ENCODE assay signal across 18 cellular contexts in the genomic region with DNA sequence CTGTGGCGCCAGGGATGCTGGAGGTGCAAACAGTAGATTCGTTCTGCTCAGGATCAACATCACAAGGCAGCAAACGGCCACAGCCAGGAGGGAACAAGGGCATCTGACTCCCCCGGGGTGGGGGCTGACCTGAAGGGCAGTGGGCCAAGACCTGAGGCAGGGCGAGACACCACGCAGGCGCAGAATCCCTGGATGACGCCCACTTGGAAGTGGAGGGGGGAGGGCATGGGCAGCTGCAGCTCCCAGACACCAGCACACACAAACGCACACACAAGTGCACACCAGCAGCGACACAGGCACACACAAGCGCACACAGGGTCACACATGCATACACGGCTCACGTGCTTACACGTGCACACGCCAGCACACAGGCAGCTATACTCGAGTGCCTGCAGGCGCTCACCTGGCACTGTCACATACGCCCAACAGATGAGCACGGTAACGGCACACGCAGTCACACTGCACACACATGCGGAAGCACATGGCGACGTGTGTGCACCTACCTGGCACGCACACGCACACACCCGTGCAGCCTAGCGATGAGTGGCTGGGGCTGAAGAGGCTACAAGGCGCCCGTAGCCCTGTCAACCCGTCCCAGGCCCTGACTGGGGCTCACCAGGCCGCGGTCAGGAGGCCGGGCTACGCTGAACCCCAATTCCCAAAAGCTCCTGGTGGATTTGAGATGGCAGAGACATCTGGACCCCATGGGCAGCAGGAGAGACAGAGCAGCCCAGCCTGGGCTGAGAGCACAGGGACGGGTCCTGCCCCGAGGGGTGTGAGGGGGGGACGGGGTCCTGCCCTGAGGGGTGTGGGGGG. TPM values are rescaled to one million over a fixed set of nuclear protein-coding genes. Genes with fewer than 3 reads are reported as not detected.
DNase-seq lines count a peak whose midpoint lies in the region; ATAC-seq and TF ChIP-seq lines count a peak whose summit lies in the region.
"Had no signal": no experiment of that assay in that cellular context is flagged by ENCODE, and none has a peak within 500 bp of the region (broad histone marks: within the 10 kb centered on the region; RNA-seq: fewer than 3 reads in every experiment).

No MANE protein-coding gene starts in this region.

- H3K4me1 ChIP-seq in upper lobe of right lung = peaks cover 2% of the 10 kb centered on the region

- TF ChIP-seq CTCF in upper lobe of right lung (IDR thresholded peaks at IDR 0.05) = no peak

- intact Hi-C loops in cardiac septum (cut with DNase I) = no loop called here
- intact Hi-C loops in left cardiac atrium (cut with DNase I) = no loop called here
- intact Hi-C loops in upper lobe of right lung (cut with DNase I) = no loop called here

- H3K9me3 ChIP-seq in upper lobe of right lung = no peaks in the 10 kb centered on the region
- H3K9me3 ChIP-seq: ovary had no signal

- peak; percentile 71 for DNase-seq in cardiac septum (ENCODE audit: low spot score)
- DNase-seq in left cardiac atrium = no peak
- DNase-seq in NCI-H345 treated with DMSO at 0.1 percent for 48 hours (lab: John Stamatoyannopoulos, UW; ENCODE audit: unreplicated experiment) = peak; percentile 59
- DNase-seq in left lobe of liver (ENCODE audit: low spot score) = peak; percentile 41
- DNase-seq in upper lobe of right lung = peak; percentile 51
- DNase-seq in 8988T = no peak
- DNase-seq: activated naive CD4-positive, alpha-beta T cell treated with Interleukin-2 at 50 U/mL for 16 hours; DMS 273 treated with DMSO at 0.1 percent for 48 hours; foreskin fibroblast; KG1; NCI-H1694 treated with DMSO at 0.1 percent for 48 hours; SW 1271 had no signal

- no peak for ATAC-seq in left cardiac atrium
- no peak for ATAC-seq in left lobe of liver
- ATAC-seq in upper lobe of right lung = no peak
- no peak for ATAC-seq in HG03354 (IDR thresholded peaks at IDR 0.05; ENCODE audit: poor library complexity, severe bottlenecking, unreplicated experiment)
- ATAC-seq in HG03457 (IDR thresholded peaks at IDR 0.05; ENCODE audit: unreplicated experiment) = no peak

- no peak overlapping the region for H3K4me3 ChIP-seq in upper lobe of right lung
- H3K4me3 ChIP-seq: cardiac muscle cell, ovary had no signal

- H3K27me3 ChIP-seq in upper lobe of right lung = peaks cover 22% of the 10 kb centered on the region
- H3K27me3 ChIP-seq: ovary had no signal

- H3K27ac ChIP-seq in upper lobe of right lung = no peak overlapping the region
- H3K27ac ChIP-seq: cardiac muscle cell, ovary, VCaP had no signal

- H3K36me3 ChIP-seq in upper lobe of right lung = no peaks in the 10 kb centered on the region
- H3K36me3 ChIP-seq: cardiac muscle cell, ovary had no signal

RNA-seq across cellular contexts. Expression of gene C2CD4C, which starts 5.5 kb away (rescaled TPM):
- total RNA-seq in cardiac septum (2.7 TPM), left cardiac atrium (under 1 TPM; 0.76 to 0.88 TPM), left lobe of liver (0.33 TPM), upper lobe of right lung (2.6 TPM)
- total RNA-seq: activated CD8-positive, alpha-beta memory T cell treated with anti-CD3 and anti-CD28 coated beads for 36 hours had no signal

RNA-seq across cellular contexts. Expression of gene SHC2, which starts 57.4 kb away (rescaled TPM):
- 16.8 TPM for total RNA-seq in cardiac septum
- total RNA-seq in left cardiac atrium = 10 to 100 TPM; 10.7 to 19.4 TPM
- 57.8 TPM for total RNA-seq in left lobe of liver
- 37.8 TPM for total RNA-seq in upper lobe of right lung
- total RNA-seq: activated CD8-positive, alpha-beta memory T cell treated with anti-CD3 and anti-CD28 coated beads for 36 hours had no signal

RNA-seq across cellular contexts. Expression of gene MIER2, which starts 58.8 kb away (rescaled TPM):
- total RNA-seq in cardiac septum = 21.8 TPM
- total RNA-seq in left cardiac atrium = 10 to 100 TPM; 18.2 to 25.0 TPM
- 4.6 TPM for total RNA-seq in left lobe of liver
- total RNA-seq in upper lobe of right lung = 43.1 TPM

Comparison
In these comparisons a context has a peak if more than half of its experiments do, and no peak if none do; other contexts are left out.
1. DNase-seq: peak in cardiac septum (single experiment), NCI-H345 treated with DMSO at 0.1 percent for 48 hours (single experiment), left lobe of liver (single experiment) and upper lobe of right lung (single experiment); none in left cardiac atrium (single experiment) and 8988T (single experiment).